Comparison of ENCODE assay signal across 7 cellular contexts in the genomic region with DNA sequence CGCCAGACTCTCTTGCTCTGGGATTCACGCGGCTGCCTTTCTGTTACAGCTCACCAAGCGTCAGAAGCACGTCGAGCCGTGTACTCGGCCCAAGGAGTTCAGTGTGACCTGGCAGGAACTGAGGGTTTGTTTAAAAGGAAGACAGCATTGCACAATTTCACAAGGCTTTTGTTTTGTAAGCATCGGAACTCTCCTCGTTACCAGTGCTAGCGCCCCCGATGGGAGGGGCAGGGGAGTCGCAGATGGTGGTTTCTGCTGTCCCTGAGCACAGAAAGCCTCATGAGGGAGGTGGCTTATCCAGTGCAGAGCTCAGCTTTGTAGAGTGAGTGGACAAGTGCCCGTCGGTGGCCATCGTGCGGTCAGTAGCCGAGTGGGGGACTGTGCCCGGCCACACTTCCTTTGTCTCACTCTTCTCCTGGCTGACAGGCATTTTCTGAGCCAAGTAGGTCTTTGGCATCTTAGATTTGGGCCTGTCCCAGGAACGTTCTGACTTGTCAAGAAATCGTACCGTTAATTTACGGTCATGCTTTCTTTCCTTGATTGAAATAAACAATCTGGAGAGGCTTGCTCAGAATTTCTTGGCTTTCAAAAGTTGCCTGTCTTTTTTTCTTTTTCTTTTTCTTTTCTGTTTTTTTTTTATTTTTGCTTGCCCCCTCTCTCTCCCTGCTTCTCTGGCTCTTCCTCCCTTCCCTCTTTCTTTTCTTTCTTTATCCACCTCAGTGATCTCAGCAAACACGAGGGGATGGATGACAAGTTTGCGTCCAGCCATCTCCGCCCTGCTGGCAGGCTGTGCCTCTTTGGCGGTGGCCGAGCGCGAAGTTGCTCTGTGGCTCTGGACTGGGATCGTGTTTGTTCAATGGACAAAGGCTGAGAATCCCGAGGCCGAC. TPM values are rescaled to one million over a fixed set of nuclear protein-coding genes. Genes with fewer than 3 reads are reported as not detected.
DNase-seq lines count a peak whose midpoint lies in the region; ATAC-seq lines count a peak whose summit lies in the region.

No MANE protein-coding gene starts in this region.

- no peak overlapping the region for H4K8ac ChIP-seq in neuronal stem cell (ENCODE audit: low read depth, low read length)

- no peak overlapping the region for H2BK120ac ChIP-seq in neuronal stem cell (ENCODE audit: low read depth, low read length)

- peak overlapping the region; percentile 64 for H3K27ac ChIP-seq in neuronal stem cell (replicated peaks; ENCODE audit: low read length)

- H3K4me1 ChIP-seq in HAP-1, result no peaks in the 10 kb centered on the region; the same call in 1 of the 2 replicates
- peaks cover 3 to 15% of the 10 kb centered on the region in 2 donors for H3K4me1 ChIP-seq in neuronal stem cell (ENCODE audit: control insufficient read depth in 2 of 2, insufficient read depth in 1 of 2, low read depth in 1 of 2, low read length in 2 of 2)

- H2BK12ac ChIP-seq in neuronal stem cell (ENCODE audit: low read length), result no peak overlapping the region

- 0 out of 2 replicates have a peak, but pooled peaks cover 3% of the 10 kb centered on the region for H3K36me3 ChIP-seq in HAP-1 (replicated peaks)
- peaks cover 2 to 24% of the 10 kb centered on the region in 2 donors for H3K36me3 ChIP-seq in neuronal stem cell (replicated peaks in 1 of 2; ENCODE audit: control insufficient read depth in 2 of 2, insufficient read depth in 2 of 2, low read length in 2 of 2)

- no peak overlapping the region for H3K27ac Mint-ChIP-seq in T-helper 17 cell

- H3K4ac ChIP-seq in neuronal stem cell (ENCODE audit: low read length), result no peak overlapping the region

- H2BK5ac ChIP-seq in neuronal stem cell (ENCODE audit: low read length), result peak overlapping the region; percentile 26

- peak; percentile 52 for ATAC-seq in T-helper 17 cell
- no peak for ATAC-seq in HG02981 (IDR thresholded peaks at IDR 0.05; ENCODE audit: unreplicated experiment)
- no peak for ATAC-seq in HG03045 (IDR thresholded peaks at IDR 0.05; ENCODE audit: unreplicated experiment)

- H2AFZ ChIP-seq in neuronal stem cell (ENCODE audit: low read length), result no peak overlapping the region

- H3K4me3 ChIP-seq in HAP-1, result no peak overlapping the region
- no peak overlapping the region for H3K4me3 ChIP-seq in neuronal stem cell (ENCODE audit: low read length in 2 of 2)

- no CpG with 5 or more reads among the region's 33 CpGs for WGBS in neuronal stem cell (ENCODE audit: extremely low coverage in 2 of 2, insufficient read length in 2 of 2, insufficient replicate concordance in 1 of 2), 2 donors

- H3K18ac ChIP-seq in neuronal stem cell (ENCODE audit: low read length), result peak overlapping the region; percentile 21

- peak overlapping the region; percentile 78 for H3K9ac ChIP-seq in neuronal stem cell (ENCODE audit: low read depth, low read length, poor library complexity)

- no peak overlapping the region for H2AK5ac ChIP-seq in neuronal stem cell (ENCODE audit: low read depth, low read length)

- no peak overlapping the region for H3K4me2 ChIP-seq in neuronal stem cell (ENCODE audit: insufficient read depth, low read length, poor library complexity, severe bottlenecking)

- peaks cover 2% of the 10 kb centered on the region for H3K36me3 Mint-ChIP-seq in T-helper 17 cell (ENCODE audit: low read depth)

- H3K79me1 ChIP-seq in neuronal stem cell (ENCODE audit: low read depth, low read length), result peaks cover 37% of the 10 kb centered on the region

- peaks cover 18% of the 10 kb centered on the region for H3K4me1 Mint-ChIP-seq in T-helper 17 cell

- peak overlapping the region; percentile 52 for H3K23ac ChIP-seq in neuronal stem cell (ENCODE audit: low read depth, low read length, poor library complexity)

- H2BK15ac ChIP-seq in neuronal stem cell (ENCODE audit: low read length), result no peak overlapping the region

- in situ Hi-C loops in HAP-1 (cut with MboI; ENCODE audit: low sequenced_read_pairs), result no loop called here

- H3K14ac ChIP-seq in neuronal stem cell (ENCODE audit: low read length), result no peak overlapping the region

- H3K9me3 ChIP-seq in HAP-1 (no peaks in the 10 kb centered on the region), T-helper 17 cell (ENCODE audit: control insufficient read depth, low read length, poor library complexity, severe bottlenecking) (no peaks in the 10 kb centered on the region), neuronal stem cell (replicated peaks in 1 of 2; ENCODE audit: control insufficient read depth in 2 of 2, insufficient read depth in 1 of 2, low read depth in 1 of 2, low read length in 2 of 2) (no peaks in the 10 kb centered on the region)

- H3K27me3 ChIP-seq in HAP-1 (ENCODE audit: low read depth) (no peaks in the 10 kb centered on the region), neuronal stem cell (ENCODE audit: control insufficient read depth in 3 of 3, insufficient read depth in 3 of 3, low read depth in 1 of 3, low read length in 3 of 3) (no peaks in the 10 kb centered on the region)

- DNase-seq in HAP-1 (ENCODE audit: low spot score in 2 of 2) (peak; percentile 17 to 61), T-helper 17 cell (no peak), fibroblast of the conjunctiva (ENCODE audit: low read depth) (peak; percentile 82), neuronal stem cell (ENCODE audit: low spot score) (no peak), activated gamma-delta T cell treated with Interleukin-2 at 50 U/mL for 16 hours (no peak)

- no peak overlapping the region for H3K4me3 Mint-ChIP-seq in T-helper 17 cell

- no peaks in the 10 kb centered on the region for H3K27me3 Mint-ChIP-seq in T-helper 17 cell

- H4K91ac ChIP-seq in neuronal stem cell (ENCODE audit: low read depth, low read length, poor library complexity), result no peak overlapping the region

RNA-seq across cellular contexts. Expression of a gene that starts 7.7 kb away (rescaled TPM):
- total RNA-seq in T-helper 17 cell, result 10 to 100 TPM; 37.6 to 42.2 TPM
- polyA plus RNA-seq in neuronal stem cell (2013, experiment 1 of 2), result 17.8 TPM
- polyA plus RNA-seq in neuronal stem cell (2013, experiment 2 of 2), result 18.4 TPM

Comparison
In these comparisons a context has a peak if more than half of its experiments do, and no peak if none do; other contexts are left out.
1. DNase-seq: peak in HAP-1 (2 of 2) and fibroblast of the conjunctiva (single experiment); none in T-helper 17 cell (0 of 3), neuronal stem cell (single experiment) and activated gamma-delta T cell treated with Interleukin-2 at 50 U/mL for 16 hours (single experiment).